ENCODE assay signal across 1 cellular context in genomic region chr16:86384263-86384649, GRCh38.
A peak's percentile ranks its signal among the peaks of the same experiment; 100 is the strongest.
TF ChIP-seq lines count a peak whose summit lies in the region.

No MANE protein-coding gene starts in this region.

TF ChIP-seq in IMR-90, 13 proteins besides CTCF, POLR2A, EP300 and RAD21:
- TF ChIP-seq RFX5 (IDR thresholded peaks at IDR 0.05; ENCODE audit: low read depth, low read length): no peak
- TF ChIP-seq CEBPB (IDR thresholded peaks at IDR 0.05; ENCODE audit: low read depth, low read length): peak; percentile 62
- TF ChIP-seq MAZ (IDR thresholded peaks at IDR 0.05; ENCODE audit: borderline replicate concordance, low read depth, low read length): no peak
